Comparison of ENCODE assay signal across 9 cellular contexts in genomic region chr10:101018600-101019439, GRCh38.
A peak's percentile ranks its signal among the peaks of the same experiment; 100 is the strongest.
DNase-seq lines count a peak whose midpoint lies in the region; ATAC-seq and TF ChIP-seq lines count a peak whose summit lies in the region.
"Had no signal": no experiment of that assay in that cellular context is flagged by ENCODE, and none has a peak within 500 bp of the region (broad histone marks: within the 10 kb centered on the region; RNA-seq: fewer than 3 reads in every experiment).

No MANE protein-coding gene starts in this region.

- peaks cover 6% of the 10 kb centered on the region for H3K36me3 Mint-ChIP-seq in stimulated activated effector memory CD8-positive, alpha-beta T cell treated with anti-CD3 and anti-CD28 coated beads, Interleukin-12 subunit alpha, Interleukin-12 subunit beta, amount 100 ng/mL, for 72 hours
- H3K36me3 Mint-ChIP-seq: IgD-negative memory B cell had no signal

- no peak overlapping the region for H3K27ac ChIP-seq in C4-2B

- in situ Hi-C loops in HAP-1 (cut with MboI; ENCODE audit: low sequenced_read_pairs), result no loop called here

- H3K9me3 ChIP-seq in HAP-1 (no peaks in the 10 kb centered on the region), NT2/D1 (ENCODE audit: insufficient read depth, low read length) (no peaks in the 10 kb centered on the region)

- TF ChIP-seq CTCF in C4-2B (conservative IDR thresholded peaks at IDR 0.05), result peak; percentile 68
- TF ChIP-seq CTCF in epithelial cell of esophagus (IDR thresholded peaks at IDR 0.05; ENCODE audit: insufficient read depth, low read depth, low read length, missing control alignments), result peak; percentile 70

- peak; percentile 69 to 95 for DNase-seq in HAP-1 (ENCODE audit: low spot score in 2 of 2)
- peak; percentile 70 for DNase-seq in NT2/D1 (ENCODE audit: low read depth, low spot score)
- peak; percentile 64 for DNase-seq in activated T-cell treated with anti-CD3 and anti-CD28 coated beads for 1 hour (ENCODE audit: low read depth)
- DNase-seq in epithelial cell of esophagus (ENCODE audit: low read depth), result peak; percentile 76
- peak; percentile 58 for DNase-seq in middle frontal gyrus (ENCODE audit: extremely low spot score, low spot score)
- DNase-seq in stimulated activated effector memory CD8-positive, alpha-beta T cell treated with anti-CD3 and anti-CD28 coated beads, Interleukin-12 subunit alpha, Interleukin-12 subunit beta, amount 100 ng/mL, for 72 hours (ENCODE audit: low spot score in 2 of 2), result peak; percentile 81 to 90

- H3K9ac ChIP-seq in NT2/D1 (ENCODE audit: insufficient read length, low read depth), result peak overlapping the region; percentile 74

- no peak overlapping the region for H3K27ac Mint-ChIP-seq in stimulated activated effector memory CD8-positive, alpha-beta T cell treated with anti-CD3 and anti-CD28 coated beads, Interleukin-12 subunit alpha, Interleukin-12 subunit beta, amount 100 ng/mL, for 72 hours
- H3K27ac Mint-ChIP-seq: IgD-negative memory B cell had no signal

- H3K36me3 ChIP-seq in HAP-1 (replicated peaks), result no peaks in the 10 kb centered on the region
- H3K36me3 ChIP-seq in NT2/D1 (ENCODE audit: insufficient read depth, insufficient read length, low read length), result no peaks in the 10 kb centered on the region

- ATAC-seq in stimulated activated effector memory CD8-positive, alpha-beta T cell treated with anti-CD3 and anti-CD28 coated beads, Interleukin-12 subunit alpha, Interleukin-12 subunit beta, amount 100 ng/mL, for 72 hours, result peak; percentile 83
- ATAC-seq in HG03378 (IDR thresholded peaks at IDR 0.05; ENCODE audit: unreplicated experiment), result no peak

- no peaks in the 10 kb centered on the region for H3K9me3 Mint-ChIP-seq in stimulated activated effector memory CD8-positive, alpha-beta T cell treated with anti-CD3 and anti-CD28 coated beads, Interleukin-12 subunit alpha, Interleukin-12 subunit beta, amount 100 ng/mL, for 72 hours
- H3K9me3 Mint-ChIP-seq: IgD-negative memory B cell had no signal

- peak overlapping the region; percentile 1; the same call in 1 of the 2 replicates for H3K4me3 ChIP-seq in HAP-1
- peak overlapping the region; percentile 27 for H3K4me3 ChIP-seq in NT2/D1 (ENCODE audit: insufficient read length, low read depth)
- H3K4me3 ChIP-seq in epithelial cell of esophagus (ENCODE audit: low read length), result no peak overlapping the region

- H3K4me3 Mint-ChIP-seq in stimulated activated effector memory CD8-positive, alpha-beta T cell treated with anti-CD3 and anti-CD28 coated beads, Interleukin-12 subunit alpha, Interleukin-12 subunit beta, amount 100 ng/mL, for 72 hours, result no peak overlapping the region

- H3K27me3 ChIP-seq in HAP-1 (ENCODE audit: low read depth) (no peaks in the 10 kb centered on the region), NT2/D1 (ENCODE audit: insufficient read depth, insufficient read length) (peaks cover 21% of the 10 kb centered on the region)

- H3K4me1 Mint-ChIP-seq in stimulated activated effector memory CD8-positive, alpha-beta T cell treated with anti-CD3 and anti-CD28 coated beads, Interleukin-12 subunit alpha, Interleukin-12 subunit beta, amount 100 ng/mL, for 72 hours, result peaks cover 33% of the 10 kb centered on the region

- H3K4me1 ChIP-seq in HAP-1 (no peaks in the 10 kb centered on the region; the same call in 1 of the 2 replicates), NT2/D1 (ENCODE audit: insufficient read depth, insufficient read length) (peaks cover 10% of the 10 kb centered on the region)
